Comparison of ENCODE assay signal across 9 cellular contexts in the genomic region with DNA sequence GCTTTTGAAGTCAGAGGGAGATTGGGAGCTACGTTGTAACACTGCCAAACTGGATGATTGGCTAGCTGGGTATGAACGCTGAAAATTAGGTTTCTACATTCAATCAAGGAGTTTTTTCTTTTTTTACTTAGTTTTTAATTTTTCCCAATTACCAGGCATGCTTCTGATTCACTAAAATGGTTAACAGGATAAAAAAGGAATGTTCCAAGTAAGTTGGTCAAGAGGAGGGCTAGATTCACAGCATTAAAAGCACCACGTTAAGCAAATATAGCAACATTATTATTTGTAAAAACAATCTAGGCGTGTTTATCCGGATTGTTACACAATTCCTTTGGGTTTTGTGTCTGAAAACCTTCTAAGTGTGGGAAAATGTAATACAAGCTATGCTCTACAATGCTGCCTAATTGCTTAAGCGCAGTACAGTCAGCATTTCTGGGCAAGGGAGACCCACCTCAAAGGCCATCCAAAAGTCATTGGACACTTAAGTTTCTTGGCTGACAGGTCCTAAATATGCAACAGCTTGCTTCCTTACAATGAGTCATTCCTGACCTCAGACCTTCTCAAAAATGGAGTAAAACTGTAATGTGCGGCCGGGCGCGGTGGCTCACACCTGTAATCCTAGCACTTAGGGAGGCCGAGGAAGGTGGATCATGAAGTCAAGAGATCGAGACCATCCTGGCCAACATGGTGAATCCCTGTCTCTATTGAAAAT. TPM values are rescaled to one million over a fixed set of nuclear protein-coding genes. Genes with fewer than 3 reads are reported as not detected.
DNase-seq lines count a peak whose midpoint lies in the region; ATAC-seq and TF ChIP-seq lines count a peak whose summit lies in the region.
"Had no signal": no experiment of that assay in that cellular context is flagged by ENCODE, and none has a peak within 500 bp of the region (broad histone marks: within the 10 kb centered on the region; RNA-seq: fewer than 3 reads in every experiment).

No MANE protein-coding gene starts in this region.

- ATAC-seq in HG03025 (IDR thresholded peaks at IDR 0.05; ENCODE audit: low FRiP score, unreplicated experiment) (no peak), GM18498 (IDR thresholded peaks at IDR 0.05; ENCODE audit: unreplicated experiment) (no peak)

- no peaks in the 10 kb centered on the region for H3K9me3 Mint-ChIP-seq in activated CD4-positive, alpha-beta T cell treated with anti-CD3 and anti-CD28 coated beads, Interleukin-2, amount 10 ng/mL, durations not matched to agents 24 days and 14 days
- no peaks in the 10 kb centered on the region for H3K9me3 Mint-ChIP-seq in neural progenitor cell

- H3K27me3 ChIP-seq in esophagus (ENCODE audit: control insufficient read depth in 1 of 2, insufficient read depth in 2 of 2, low read length in 2 of 2) (no peaks in the 10 kb centered on the region), neural progenitor cell (no peaks in the 10 kb centered on the region)
- H3K27me3 ChIP-seq: neutrophil had no signal

- H3K9me3 ChIP-seq in esophagus (ENCODE audit: control insufficient read depth in 2 of 2, insufficient read depth in 1 of 2, low read depth in 1 of 2, low read length in 1 of 2) (no peaks in the 10 kb centered on the region), neural progenitor cell (ENCODE audit: low read depth) (no peaks in the 10 kb centered on the region)
- H3K9me3 ChIP-seq: neutrophil had no signal

- H3F3A ChIP-seq in neural progenitor cell (ENCODE audit: low read depth) = peaks cover 57% of the 10 kb centered on the region

- H3K4me2 ChIP-seq in neural progenitor cell = peak overlapping the region; percentile 96

- H4K20me1 ChIP-seq in neural progenitor cell (ENCODE audit: low read depth) = peaks cover 24% of the 10 kb centered on the region

- peaks cover 0 to 3% of the 10 kb centered on the region in 2 donors for H3K4me1 ChIP-seq in esophagus (ENCODE audit: control insufficient read depth in 2 of 2, insufficient read depth in 2 of 2, low read length in 1 of 2)
- peaks cover 16% of the 10 kb centered on the region for H3K4me1 ChIP-seq in neural progenitor cell

- peaks cover 33% of the 10 kb centered on the region for H3K4me1 Mint-ChIP-seq in activated CD4-positive, alpha-beta T cell treated with anti-CD3 and anti-CD28 coated beads, Interleukin-2, amount 10 ng/mL, durations not matched to agents 24 days and 14 days
- H3K4me1 Mint-ChIP-seq in neural progenitor cell = peaks cover 39% of the 10 kb centered on the region

- no peaks in the 10 kb centered on the region for H3K27me3 Mint-ChIP-seq in activated CD4-positive, alpha-beta T cell treated with anti-CD3 and anti-CD28 coated beads, Interleukin-2, amount 10 ng/mL, durations not matched to agents 24 days and 14 days
- H3K27me3 Mint-ChIP-seq in neural progenitor cell (ENCODE audit: insufficient read depth, low read depth) = peaks cover 9% of the 10 kb centered on the region

- H3K27ac ChIP-seq in esophagus (ENCODE audit: low read depth in 2 of 2, low read length in 1 of 2) (peak overlapping the region; percentile 84 to 98), neural progenitor cell (peak overlapping the region; percentile 67)

- H3K4me3 Mint-ChIP-seq in activated CD4-positive, alpha-beta T cell treated with anti-CD3 and anti-CD28 coated beads, Interleukin-2, amount 10 ng/mL, durations not matched to agents 24 days and 14 days = peak overlapping the region; percentile 99
- H3K4me3 Mint-ChIP-seq in neural progenitor cell = peak overlapping the region; percentile 99

- peaks cover 54% of the 10 kb centered on the region for H3K36me3 Mint-ChIP-seq in activated CD4-positive, alpha-beta T cell treated with anti-CD3 and anti-CD28 coated beads, Interleukin-2, amount 10 ng/mL, durations not matched to agents 24 days and 14 days (ENCODE audit: low read depth)
- peaks cover 22% of the 10 kb centered on the region for H3K36me3 Mint-ChIP-seq in neural progenitor cell

- H3K79me2 ChIP-seq in neural progenitor cell (ENCODE audit: low read depth) = peaks cover 61% of the 10 kb centered on the region

- intact Hi-C loops in activated CD4-positive, alpha-beta T cell treated with anti-CD3 and anti-CD28 coated beads, Interleukin-2, amount 10 ng/mL, durations not matched to agents 24 days and 14 days (cut with micrococcal nuclease) = loop anchor here (5.0 kb wide), 1 partner anchor 207 kb away; no protein-coding TSS in a partner anchor

- peaks cover 6 to 17% of the 10 kb centered on the region in 2 donors for H3K36me3 ChIP-seq in esophagus (ENCODE audit: control insufficient read depth in 2 of 2, insufficient read depth in 2 of 2, low read length in 1 of 2)
- no peaks in the 10 kb centered on the region for H3K36me3 ChIP-seq in neural progenitor cell

- H3K9ac ChIP-seq in neural progenitor cell = peak overlapping the region; percentile 72

- H3K4me3 ChIP-seq in esophagus (ENCODE audit: low read depth in 1 of 2, low read length in 2 of 2) (peak overlapping the region; percentile 88 to 97), neural progenitor cell (peak overlapping the region; percentile 90)

- DNase-seq in activated T-cell treated with anti-CD3 and anti-CD28 coated beads for 24 hours (ENCODE audit: low read depth) (peak; percentile 26), neural progenitor cell (ENCODE audit: low spot score) (no peak), NCI-H1417 (lab: John Stamatoyannopoulos, UW) (no peak)
- DNase-seq in activated T-cell treated with anti-CD3 and anti-CD28 coated beads, Interleukin-2, amount 50 U/mL, for 1 hour = no peak
- DNase-seq in activated CD4-positive, alpha-beta T cell treated with anti-CD3 and anti-CD28 coated beads, Interleukin-2, amount 10 ng/mL, durations not matched to agents 24 days and 14 days = peak; percentile 71

- WGBS in esophagus, 2 donors = 12 to 13% methylated on average over 12 of the region's 12 CpGs

- TF ChIP-seq CTCF in neural progenitor cell (IDR thresholded peaks at IDR 0.05) = no peak

- peak overlapping the region; percentile 97 for H3K27ac Mint-ChIP-seq in activated CD4-positive, alpha-beta T cell treated with anti-CD3 and anti-CD28 coated beads, Interleukin-2, amount 10 ng/mL, durations not matched to agents 24 days and 14 days
- no peak overlapping the region for H3K27ac Mint-ChIP-seq in neural progenitor cell

- H2AFZ ChIP-seq in neural progenitor cell (replicated peaks) = no peak overlapping the region

RNA-seq across cellular contexts. Expression of a gene that starts 1.2 kb away (rescaled TPM):
- total RNA-seq in activated CD4-positive, alpha-beta T cell treated with anti-CD3 and anti-CD28 coated beads, Interleukin-2, amount 10 ng/mL, durations not matched to agents 24 days and 14 days = 2,659 and 2,699 TPM in 2 replicates
- polyA plus RNA-seq in esophagus = 1,000 to 10,000 TPM; 1,612 to 3,865 TPM
- 7,069 and 9,364 TPM in 2 replicates for total RNA-seq in neural progenitor cell (ENCODE audit: low replicate concordance)

RNA-seq across cellular contexts. Expression of a gene that starts 5.2 kb away (rescaled TPM):
- total RNA-seq in activated CD4-positive, alpha-beta T cell treated with anti-CD3 and anti-CD28 coated beads, Interleukin-2, amount 10 ng/mL, durations not matched to agents 24 days and 14 days = 169 and 176 TPM in 2 replicates
- polyA plus RNA-seq in esophagus = 10 to 100 TPM; 22.9 to 28.1 TPM
- 60.9 and 74.3 TPM in 2 replicates for total RNA-seq in neural progenitor cell (ENCODE audit: low replicate concordance)

Comparison
In these comparisons a context has a peak if more than half of its experiments do, and no peak if none do; other contexts are left out.
1. DNase-seq: peak in activated T-cell treated with anti-CD3 and anti-CD28 coated beads for 24 hours (single experiment) and activated CD4-positive, alpha-beta T cell treated with anti-CD3 and anti-CD28 coated beads, Interleukin-2, amount 10 ng/mL, durations not matched to agents 24 days and 14 days (single experiment); none in activated T-cell treated with anti-CD3 and anti-CD28 coated beads, Interleukin-2, amount 50 U/mL, for 1 hour (single experiment), neural progenitor cell (single experiment) and NCI-H1417 (0 of 3).